ENCODE assay signal across 14 cellular contexts in genomic region chr15:62889734-62890505, GRCh38.
DNase-seq lines count a peak whose midpoint lies in the region; ATAC-seq, FAIRE-seq and TF ChIP-seq lines count a peak whose summit lies in the region.
"Had no signal": no experiment of that assay in that cellular context is flagged by ENCODE, and none has a peak within 500 bp of the region (broad histone marks: within the 10 kb centered on the region; RNA-seq: fewer than 3 reads in every experiment).

No MANE protein-coding gene starts in this region.

- intact Hi-C loops in PC-3 (cut with micrococcal nuclease) (no loop called here), pancreas (cut with DNase I) (no loop called here)

- H2AFZ ChIP-seq in PC-3 (ENCODE audit: low read length) (no peak overlapping the region), fibroblast of lung (ENCODE audit: low read length) (no peak overlapping the region)

- H3K79me2 ChIP-seq in PC-3 (ENCODE audit: low read length) (no peaks in the 10 kb centered on the region), fibroblast of lung (ENCODE audit: control insufficient read depth, insufficient read depth, low read length) (no peaks in the 10 kb centered on the region)

- H3K4me3 Mint-ChIP-seq in activated T-cell treated with anti-CD3 and anti-CD28 coated beads, Interleukin-2, amount 50 U/mL, for 72 hours: no peak overlapping the region
- H3K4me3 Mint-ChIP-seq: activated naive CD8-positive, alpha-beta T cell treated with anti-CD3 and anti-CD28 coated beads, Interleukin-2, amount 50 U/mL, for 24 hours had no signal

- H3K9me3 ChIP-seq in PC-3 (ENCODE audit: low read length) (no peaks in the 10 kb centered on the region), fibroblast of lung (ENCODE audit: control insufficient read depth, insufficient read depth, low read depth, low read length) (no peaks in the 10 kb centered on the region), pancreas (no peaks in the 10 kb centered on the region)

- no peak for ATAC-seq in PC-3
- peak; percentile 82 to 88 (median 85) for ATAC-seq in pancreas
- no peak for ATAC-seq in activated T-cell treated with anti-CD3 and anti-CD28 coated beads, Interleukin-2, amount 50 U/mL, for 72 hours (replicated peaks in 1 of 2)
- ATAC-seq: activated naive CD8-positive, alpha-beta T cell treated with anti-CD3 and anti-CD28 coated beads, Interleukin-2, amount 50 U/mL, for 24 hours had no signal

- no peak overlapping the region for H3K27ac Mint-ChIP-seq in activated T-cell treated with anti-CD3 and anti-CD28 coated beads, Interleukin-2, amount 50 U/mL, for 72 hours
- H3K27ac Mint-ChIP-seq: activated naive CD8-positive, alpha-beta T cell treated with anti-CD3 and anti-CD28 coated beads, Interleukin-2, amount 50 U/mL, for 24 hours; CD14-positive monocyte; immature natural killer cell had no signal

- peak; percentile 42 for DNase-seq in PC-3
- DNase-seq in fibroblast of lung (ENCODE audit: low read depth in 2 of 2): peak; percentile 59 to 72
- DNase-seq in pancreas: peak in 2 of 6 donors; percentile 61 to 62
- no peak for DNase-seq in NCI-H774 (lab: John Stamatoyannopoulos, UW)
- DNase-seq in OCI-M1 (lab: John Stamatoyannopoulos, UW): no peak
- DNase-seq in GM12892 (ENCODE audit: insufficient read length): no peak
- no peak for DNase-seq in activated T-cell treated with anti-CD3 and anti-CD28 coated beads, Interleukin-2, amount 50 U/mL, for 72 hours
- DNase-seq: activated naive CD8-positive, alpha-beta T cell treated with anti-CD3 and anti-CD28 coated beads, Interleukin-2, amount 50 U/mL, for 24 hours; immature natural killer cell; NCI-H510A treated with DMSO at 0.1 percent for 48 hours; stimulated activated CD4-positive, alpha-beta T cell treated with anti-CD3 and anti-CD28 coated beads, Interleukin-15, amount 100 ng/mL, for 24 hours; stimulated activated CD8-positive, alpha-beta memory T cell treated with anti-CD3 and anti-CD28 coated beads, Interleukin-4, amount 100 ng/mL, for 48 hours had no signal

- BruUV-seq in PC-3 (replicated peaks; lab: Mats Ljungman, UMichigan): no TSS peak

- no peaks in the 10 kb centered on the region for H3K9me3 Mint-ChIP-seq in activated T-cell treated with anti-CD3 and anti-CD28 coated beads, Interleukin-2, amount 50 U/mL, for 72 hours
- H3K9me3 Mint-ChIP-seq: activated naive CD8-positive, alpha-beta T cell treated with anti-CD3 and anti-CD28 coated beads, Interleukin-2, amount 50 U/mL, for 24 hours; immature natural killer cell had no signal

- H3F3A ChIP-seq in PC-3 (ENCODE audit: low read length, unreplicated experiment): no peaks in the 10 kb centered on the region

- no peaks in the 10 kb centered on the region for H3K9me2 ChIP-seq in PC-3 (replicated peaks; ENCODE audit: low read length)

- H3K4me3 ChIP-seq in PC-3 (ENCODE audit: low read length) (no peak overlapping the region), fibroblast of lung (replicated peaks in 1 of 4; ENCODE audit: control extremely low read depth in 1 of 4, insufficient read depth in 1 of 4, low read depth in 3 of 4, low read length in 4 of 4) (no peak overlapping the region), pancreas (no peak overlapping the region)

- no peak for TF ChIP-seq POLR2A in GM12892 (IDR thresholded peaks at IDR 0.05; ENCODE audit: low read depth, low read length)

- no peaks in the 10 kb centered on the region for H3K4me1 Mint-ChIP-seq in activated T-cell treated with anti-CD3 and anti-CD28 coated beads, Interleukin-2, amount 50 U/mL, for 72 hours (ENCODE audit: low read depth)
- H3K4me1 Mint-ChIP-seq: activated naive CD8-positive, alpha-beta T cell treated with anti-CD3 and anti-CD28 coated beads, Interleukin-2, amount 50 U/mL, for 24 hours; immature natural killer cell had no signal

- H3K36me3 ChIP-seq in PC-3 (ENCODE audit: low read depth, low read length) (no peaks in the 10 kb centered on the region), fibroblast of lung (ENCODE audit: control insufficient read depth, insufficient read depth, low read length) (no peaks in the 10 kb centered on the region), pancreas (no peaks in the 10 kb centered on the region)

- peak overlapping the region; percentile 44 for H3K27ac ChIP-seq in C4-2B
- no peak overlapping the region for H3K27ac ChIP-seq in PC-3 (ENCODE audit: low read length)
- no peak overlapping the region for H3K27ac ChIP-seq in fibroblast of lung (ENCODE audit: insufficient read depth, low read length)
- peak overlapping the region; percentile 36 to 76 (median 66) for H3K27ac ChIP-seq in pancreas

- no peak for FAIRE-seq in pancreas (lab: Jason Lieb, UNC)
- no peak for FAIRE-seq in GM12892 (lab: Jason Lieb, UNC)

- H3K4me1 ChIP-seq in PC-3 (ENCODE audit: insufficient read depth, low read length): peaks cover 25% of the 10 kb centered on the region
- peaks cover 2% of the 10 kb centered on the region for H3K4me1 ChIP-seq in fibroblast of lung (ENCODE audit: control insufficient read depth, extremely low read depth, insufficient read depth, low read length)
- H3K4me1 ChIP-seq in pancreas: peaks cover 0 to 31% (median 5%) of the 10 kb centered on the region in 3 donors

- WGBS in pancreas, 2 donors: 40 to 48% methylated on average over 5 of the region's 5 CpGs

- CTCF ChIA-PET in PC-3 (lab: Charles Lee): no interaction called here

- TF ChIP-seq CTCF in C4-2B (conservative IDR thresholded peaks at IDR 0.05) (no peak), PC-3 (conservative IDR thresholded peaks at IDR 0.05; ENCODE audit: low read depth, low read length) (no peak), fibroblast of lung (conservative IDR thresholded peaks at IDR 0.05 in 1 of 2, IDR thresholded peaks at IDR 0.05 in 1 of 2; ENCODE audit: low read depth in 1 of 2, low read length in 2 of 2) (no peak), pancreas (IDR thresholded peaks at IDR 0.05) (no peak)

- H3K27me3 Mint-ChIP-seq in activated T-cell treated with anti-CD3 and anti-CD28 coated beads, Interleukin-2, amount 50 U/mL, for 72 hours (ENCODE audit: low read depth): peaks cover 12% of the 10 kb centered on the region

- no peaks in the 10 kb centered on the region for H3K27me3 ChIP-seq in PC-3 (ENCODE audit: low read length)
- no peaks in the 10 kb centered on the region for H3K27me3 ChIP-seq in fibroblast of lung (ENCODE audit: control insufficient read depth, insufficient read depth, low read length)
- no peaks in the 10 kb centered on the region for H3K27me3 ChIP-seq in pancreas

- H3K9ac ChIP-seq in PC-3 (ENCODE audit: low read length) (no peak overlapping the region), fibroblast of lung (ENCODE audit: insufficient read depth, low read length) (no peak overlapping the region)

- H3K4me2 ChIP-seq in PC-3 (ENCODE audit: low read length) (no peak overlapping the region), fibroblast of lung (ENCODE audit: extremely low read depth, insufficient read depth, low read length) (no peak overlapping the region)

- H4K20me1 ChIP-seq in PC-3 (ENCODE audit: low read length) (no peaks in the 10 kb centered on the region), fibroblast of lung (ENCODE audit: control insufficient read depth, extremely low read depth, insufficient read depth, low read length) (no peaks in the 10 kb centered on the region)

- POLR2A ChIA-PET in PC-3 (lab: Charles Lee; ENCODE audit: unreplicated experiment): interaction anchor here (0.5 to 0.6 kb wide), 2 partner anchors 42 to 245 kb away, joined by 3 read pairs; no protein-coding TSS in a partner anchor

- no peaks in the 10 kb centered on the region for H3K36me3 Mint-ChIP-seq in activated T-cell treated with anti-CD3 and anti-CD28 coated beads, Interleukin-2, amount 50 U/mL, for 72 hours (ENCODE audit: insufficient read depth in 2 of 2)
- H3K36me3 Mint-ChIP-seq: CD14-positive monocyte, immature natural killer cell had no signal

Comparison
In these comparisons a context has a peak if more than half of its experiments do, and no peak if none do; other contexts are left out.
1. H3K27ac ChIP-seq: peak in C4-2B (single experiment) and pancreas (4 of 4); none in PC-3 (single experiment) and fibroblast of lung (single experiment).
2. ATAC-seq: peak in pancreas (4 of 4); none in PC-3 (single experiment) and activated T-cell treated with anti-CD3 and anti-CD28 coated beads, Interleukin-2, amount 50 U/mL, for 72 hours (0 of 2).
3. DNase-seq: peak in PC-3 (single experiment) and fibroblast of lung (2 of 2); none in NCI-H774 (single experiment), OCI-M1 (single experiment), GM12892 (single experiment) and activated T-cell treated with anti-CD3 and anti-CD28 coated beads, Interleukin-2, amount 50 U/mL, for 72 hours (0 of 2).